1 cellular context compared by ENCODE assay signal in genomic region chr22:37628830-37629229, GRCh38.
TF ChIP-seq lines count a peak whose summit lies in the region.

No MANE protein-coding gene starts in this region.

TF ChIP-seq in K562, 482 proteins besides CTCF, POLR2A, EP300 and RAD21:
- TF ChIP-seq POLR2G (IDR thresholded peaks at IDR 0.05; ENCODE audit: low read depth, low read length) (peak; percentile 46; the same call in 1 of the 2 replicates), TSHZ1 (CRISPR knock-in tag; IDR thresholded peaks at IDR 0.05) (no peak)
